In genomic region chr6:41591859-41592502, GRCh38 we compare ENCODE assay signal across 8 cellular contexts. TPM values are rescaled to one million over a fixed set of nuclear protein-coding genes. Genes with fewer than 3 reads are reported as not detected.
DNase-seq lines count a peak whose midpoint lies in the region; ATAC-seq and TF ChIP-seq lines count a peak whose summit lies in the region.

No MANE protein-coding gene starts in this region.

- H3K9ac ChIP-seq in DND-41 (ENCODE audit: low read depth, low read length) = no peak overlapping the region

- H3K27me3 ChIP-seq in DND-41 (ENCODE audit: insufficient read depth, low read length, poor library complexity) (no peaks in the 10 kb centered on the region), uterus (no peaks in the 10 kb centered on the region)

- H3K4me1 Mint-ChIP-seq in activated naive CD4-positive, alpha-beta T cell treated with anti-CD3 and anti-CD28 coated beads for 36 hours (ENCODE audit: low read depth) = no peaks in the 10 kb centered on the region
- peaks cover 30% of the 10 kb centered on the region for H3K4me1 Mint-ChIP-seq in glutamatergic neuron (ENCODE audit: low read depth, unreplicated experiment)
- H3K4me1 Mint-ChIP-seq in progenitor cell of endocrine pancreas (ENCODE audit: low read depth) = peaks cover 9% of the 10 kb centered on the region

- H3K27ac ChIP-seq in DND-41 (ENCODE audit: low read length) = 0 out of 2 replicates have a peak overlapping the region, but pooled peaks have one; percentile 5
- no peak overlapping the region for H3K27ac ChIP-seq in uterus

- H3K4me3 ChIP-seq in DND-41 (ENCODE audit: low read depth in 1 of 2, low read length in 2 of 2) = no peak overlapping the region
- H3K4me3 ChIP-seq in uterus = no peak overlapping the region

- H3K4me2 ChIP-seq in DND-41 (ENCODE audit: insufficient read depth, low read length) = no peak overlapping the region

- TF ChIP-seq CTCF in DND-41 (IDR thresholded peaks at IDR 0.05; ENCODE audit: borderline replicate concordance, extremely low read depth, low read length, poor library complexity, severe bottlenecking) (peak; percentile 98), LNCAP (IDR thresholded peaks at IDR 0.05) (peak; percentile 85), glutamatergic neuron (IDR thresholded peaks at IDR 0.05; ENCODE audit: partially characterized antibody, unreplicated experiment) (peak; percentile 96), progenitor cell of endocrine pancreas (IDR thresholded peaks at IDR 0.05; ENCODE audit: unreplicated experiment) (peak; percentile 88), uterus (IDR thresholded peaks at IDR 0.05) (peak; percentile 87 to 93 (median 92))

- no peak overlapping the region for H3K4me3 Mint-ChIP-seq in activated naive CD4-positive, alpha-beta T cell treated with anti-CD3 and anti-CD28 coated beads for 36 hours
- no peak overlapping the region for H3K4me3 Mint-ChIP-seq in glutamatergic neuron (ENCODE audit: unreplicated experiment)
- H3K4me3 Mint-ChIP-seq in progenitor cell of endocrine pancreas (ENCODE audit: low read depth) = no peak overlapping the region

- no peaks in the 10 kb centered on the region for H3K9me3 Mint-ChIP-seq in activated naive CD4-positive, alpha-beta T cell treated with anti-CD3 and anti-CD28 coated beads for 36 hours
- peaks cover 11% of the 10 kb centered on the region for H3K9me3 Mint-ChIP-seq in glutamatergic neuron (ENCODE audit: unreplicated experiment)
- no peaks in the 10 kb centered on the region for H3K9me3 Mint-ChIP-seq in progenitor cell of endocrine pancreas (ENCODE audit: low read depth)

- no peaks in the 10 kb centered on the region for H3K79me2 ChIP-seq in DND-41 (ENCODE audit: insufficient read depth, low read length)

- TF ChIP-seq POLR2A in uterus (IDR thresholded peaks at IDR 0.05) = no peak

- intact Hi-C loops in activated naive CD4-positive, alpha-beta T cell treated with anti-CD3 and anti-CD28 coated beads for 36 hours (cut with micrococcal nuclease) = loop anchor here (1.0 to 5.0 kb wide), 4 partner anchors 129 to 285 kb away; no protein-coding TSS in a partner anchor
- intact Hi-C loops in uterus (cut with DNase I; ENCODE audit: low total_unique reads) = loop anchor here (5.0 kb wide), 1 partner anchor 125 kb away; no protein-coding TSS in a partner anchor

- H4K20me1 ChIP-seq in DND-41 (ENCODE audit: insufficient read depth, low read length) = no peaks in the 10 kb centered on the region

- H3K36me3 ChIP-seq in DND-41 (ENCODE audit: insufficient read depth, low read length) (peaks cover 87% of the 10 kb centered on the region), uterus (no peaks in the 10 kb centered on the region)

- ATAC-seq in DND-41 (ENCODE audit: insufficient read depth, low read depth) (peak; percentile 88), GM18867 (IDR thresholded peaks at IDR 0.05; ENCODE audit: unreplicated experiment) (no peak)

- H3K27me3 Mint-ChIP-seq in activated naive CD4-positive, alpha-beta T cell treated with anti-CD3 and anti-CD28 coated beads for 36 hours (ENCODE audit: low read depth) = no peaks in the 10 kb centered on the region
- peaks cover 11% of the 10 kb centered on the region for H3K27me3 Mint-ChIP-seq in glutamatergic neuron (ENCODE audit: unreplicated experiment)
- no peaks in the 10 kb centered on the region for H3K27me3 Mint-ChIP-seq in progenitor cell of endocrine pancreas

- H3K4me1 ChIP-seq in DND-41 (ENCODE audit: insufficient read depth, low read length) (no peaks in the 10 kb centered on the region), uterus (no peaks in the 10 kb centered on the region)

- peaks cover 5% of the 10 kb centered on the region for H3K36me3 Mint-ChIP-seq in activated naive CD4-positive, alpha-beta T cell treated with anti-CD3 and anti-CD28 coated beads for 36 hours (ENCODE audit: low read depth)
- H3K36me3 Mint-ChIP-seq in glutamatergic neuron (ENCODE audit: unreplicated experiment) (peaks cover 5% of the 10 kb centered on the region), progenitor cell of endocrine pancreas (ENCODE audit: insufficient read depth) (peaks cover 34% of the 10 kb centered on the region)

- CTCF ChIA-PET in activated naive CD4-positive, alpha-beta T cell treated with anti-CD3 and anti-CD28 coated beads for 36 hours (lab: Charles Lee) = interaction anchor here (0.5 to 5.4 kb wide), 6 partner anchors 126 to 219 kb away, joined by 3 to 50 read pairs (median 5); no protein-coding TSS in a partner anchor

- H3K9me3 ChIP-seq in DND-41 (ENCODE audit: insufficient read depth, low read length, severe bottlenecking) (no peaks in the 10 kb centered on the region), uterus (no peaks in the 10 kb centered on the region)

- H3K27ac Mint-ChIP-seq in activated naive CD4-positive, alpha-beta T cell treated with anti-CD3 and anti-CD28 coated beads for 36 hours = no peak overlapping the region
- H3K27ac Mint-ChIP-seq in glutamatergic neuron (ENCODE audit: unreplicated experiment) = peak overlapping the region; percentile 43
- H3K27ac Mint-ChIP-seq in progenitor cell of endocrine pancreas = peak overlapping the region; percentile 62

- no peak overlapping the region for H2AFZ ChIP-seq in DND-41 (ENCODE audit: low read depth, low read length)

- DNase-seq in DND-41 (peak; percentile 82), SKM-1 (lab: John Stamatoyannopoulos, UW; ENCODE audit: unreplicated experiment) (peak; percentile 58), glutamatergic neuron (peak; percentile 87), progenitor cell of endocrine pancreas (ENCODE audit: low spot score, unreplicated experiment) (peak; percentile 76), uterus (peak; percentile 79 to 81)
- DNase-seq in activated naive CD4-positive, alpha-beta T cell treated with anti-CD3 and anti-CD28 coated beads for 36 hours = peak; percentile 89

RNA-seq across cellular contexts. Expression of gene FOXP4, which starts 45.8 kb away (rescaled TPM):
- total RNA-seq in activated naive CD4-positive, alpha-beta T cell treated with anti-CD3 and anti-CD28 coated beads for 36 hours = 10 to 100 TPM; 15.9 to 16.0 TPM
- total RNA-seq in glutamatergic neuron (ENCODE audit: unreplicated experiment) = 27.9 TPM
- total RNA-seq in progenitor cell of endocrine pancreas = 124 and 137 TPM in 2 replicates
- 10 to 100 TPM in 2 of 4 donors, 1 to 10 TPM in 2; 3.8 to 50.1 (median 9.4) TPM for total RNA-seq in uterus

RNA-seq across cellular contexts. Expression of gene MDFI, which starts 46.3 kb away (rescaled TPM):
- total RNA-seq in activated naive CD4-positive, alpha-beta T cell treated with anti-CD3 and anti-CD28 coated beads for 36 hours = not detected
- 7.9 TPM for total RNA-seq in glutamatergic neuron (ENCODE audit: unreplicated experiment)
- total RNA-seq in progenitor cell of endocrine pancreas = 48.3 and 59.4 TPM in 2 replicates
- total RNA-seq in uterus = 10 to 100 TPM; 14.4 to 80.0 (median 23.4) TPM
